ENCODE assay signal across 10 cellular contexts in the genomic region with DNA sequence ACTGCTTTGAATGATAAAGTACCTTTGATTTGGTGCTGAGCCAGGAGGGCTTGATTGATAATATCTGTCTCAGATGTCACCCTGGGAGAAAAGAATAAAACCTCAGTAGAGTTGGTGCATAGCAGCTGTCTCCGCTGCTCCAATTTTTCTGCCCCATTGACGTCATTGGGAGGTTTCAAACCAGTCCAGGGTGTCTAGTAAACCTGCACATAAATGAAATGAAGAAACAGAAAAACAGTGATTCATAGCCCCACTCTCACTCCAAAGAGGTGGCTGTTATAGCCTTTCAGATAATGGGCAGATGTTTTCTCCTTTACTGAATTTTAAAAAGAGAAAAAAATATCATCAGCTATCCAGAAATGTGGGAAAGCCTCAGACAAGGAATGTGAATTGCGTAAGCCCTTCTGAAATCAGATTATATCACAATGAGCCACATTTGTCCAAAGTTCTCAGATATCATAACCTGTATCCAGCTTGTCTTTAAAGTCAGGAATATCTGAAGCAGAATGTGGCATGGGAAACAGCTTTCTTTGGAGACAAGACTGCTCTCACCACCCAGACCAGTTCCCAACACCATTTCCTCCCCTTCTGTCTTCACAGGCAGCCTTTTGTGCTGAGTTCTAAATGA.
DNase-seq lines count a peak whose midpoint lies in the region; ATAC-seq and TF ChIP-seq lines count a peak whose summit lies in the region.
"Had no signal": no experiment of that assay in that cellular context is flagged by ENCODE, and none has a peak within 500 bp of the region (broad histone marks: within the 10 kb centered on the region; RNA-seq: fewer than 3 reads in every experiment).

No MANE protein-coding gene starts in this region.

- DNase-seq in HS-5 (ENCODE audit: low read depth) (peak; percentile 34), endothelial cell (ENCODE audit: low spot score) (no peak), upper lobe of right lung (no peak), NCI-H774 (lab: John Stamatoyannopoulos, UW) (no peak), NCI-H187 (lab: John Stamatoyannopoulos, UW) (no peak), NCI-H524 treated with DMSO at 0.1 percent for 48 hours (lab: John Stamatoyannopoulos, UW) (no peak)
- DNase-seq in T-helper 2 cell treated with Interferon-gamma antibody and Interleukin-4, amounts not matched to agents 5 μg/mL and 100 μg/mL, for 36 hours (ENCODE audit: low spot score), result peak; percentile 62
- peak; percentile 3 to 17 for DNase-seq in stimulated activated CD4-positive, alpha-beta T cell treated with anti-CD3 and anti-CD28 coated beads, Interleukin-4, amount 100 ng/mL, for 4 hours

- ATAC-seq in upper lobe of right lung, result no peak

- H3K36me3 ChIP-seq in upper lobe of right lung, result no peaks in the 10 kb centered on the region
- H3K36me3 ChIP-seq: neutrophil had no signal

- H3K27ac Mint-ChIP-seq in T-helper 2 cell treated with Interferon-gamma antibody and Interleukin-4, amounts not matched to agents 5 μg/mL and 100 μg/mL, for 36 hours, result peak overlapping the region; percentile 52
- peak overlapping the region; percentile 92 for H3K27ac Mint-ChIP-seq in endothelial cell (ENCODE audit: unreplicated experiment)
- H3K27ac Mint-ChIP-seq: activated naive CD4-positive, alpha-beta T cell treated with anti-CD3 and anti-CD28 coated beads, Interleukin-2, amount 50 U/mL, for 24 hours had no signal

- TF ChIP-seq CTCF in endothelial cell (IDR thresholded peaks at IDR 0.05; ENCODE audit: unreplicated experiment), result no peak
- TF ChIP-seq CTCF in upper lobe of right lung (IDR thresholded peaks at IDR 0.05), result no peak

- H3K4me3 ChIP-seq in upper lobe of right lung, result no peak overlapping the region

- H3K36me3 Mint-ChIP-seq in T-helper 2 cell treated with Interferon-gamma antibody and Interleukin-4, amounts not matched to agents 5 μg/mL and 100 μg/mL, for 36 hours (ENCODE audit: low read depth), result peaks cover 2% of the 10 kb centered on the region
- no peaks in the 10 kb centered on the region for H3K36me3 Mint-ChIP-seq in endothelial cell (ENCODE audit: low read depth, unreplicated experiment)
- H3K36me3 Mint-ChIP-seq: activated naive CD4-positive, alpha-beta T cell treated with anti-CD3 and anti-CD28 coated beads, Interleukin-2, amount 50 U/mL, for 24 hours had no signal

- peaks cover 25% of the 10 kb centered on the region for H3K4me1 Mint-ChIP-seq in T-helper 2 cell treated with Interferon-gamma antibody and Interleukin-4, amounts not matched to agents 5 μg/mL and 100 μg/mL, for 36 hours (ENCODE audit: low read depth)
- H3K4me1 Mint-ChIP-seq in endothelial cell (ENCODE audit: unreplicated experiment), result peaks cover 25% of the 10 kb centered on the region

- H3K27ac ChIP-seq in upper lobe of right lung, result no peak overlapping the region
- H3K27ac ChIP-seq: neutrophil had no signal

- H3K27me3 Mint-ChIP-seq in T-helper 2 cell treated with Interferon-gamma antibody and Interleukin-4, amounts not matched to agents 5 μg/mL and 100 μg/mL, for 36 hours (ENCODE audit: low read depth), result peaks cover 5% of the 10 kb centered on the region
- no peaks in the 10 kb centered on the region for H3K27me3 Mint-ChIP-seq in endothelial cell (ENCODE audit: unreplicated experiment)

- H3K4me1 ChIP-seq in upper lobe of right lung, result no peaks in the 10 kb centered on the region

- H3K9me3 ChIP-seq in upper lobe of right lung, result no peaks in the 10 kb centered on the region
- H3K9me3 ChIP-seq: neutrophil had no signal

- H3K9me3 Mint-ChIP-seq in T-helper 2 cell treated with Interferon-gamma antibody and Interleukin-4, amounts not matched to agents 5 μg/mL and 100 μg/mL, for 36 hours, result no peaks in the 10 kb centered on the region
- no peaks in the 10 kb centered on the region for H3K9me3 Mint-ChIP-seq in endothelial cell (ENCODE audit: unreplicated experiment)
- H3K9me3 Mint-ChIP-seq: activated naive CD4-positive, alpha-beta T cell treated with anti-CD3 and anti-CD28 coated beads, Interleukin-2, amount 50 U/mL, for 24 hours had no signal

- H3K4me3 Mint-ChIP-seq in T-helper 2 cell treated with Interferon-gamma antibody and Interleukin-4, amounts not matched to agents 5 μg/mL and 100 μg/mL, for 36 hours, result peak overlapping the region; percentile 58
- H3K4me3 Mint-ChIP-seq in endothelial cell (ENCODE audit: unreplicated experiment), result no peak overlapping the region
- H3K4me3 Mint-ChIP-seq: activated naive CD4-positive, alpha-beta T cell treated with anti-CD3 and anti-CD28 coated beads, Interleukin-2, amount 50 U/mL, for 24 hours had no signal

- H3K27me3 ChIP-seq in upper lobe of right lung, result no peaks in the 10 kb centered on the region
- H3K27me3 ChIP-seq: neutrophil had no signal

- intact Hi-C loops in upper lobe of right lung (cut with DNase I), result no loop called here

Comparison
In these comparisons a context has a peak if more than half of its experiments do, and no peak if none do; other contexts are left out.
1. DNase-seq: peak in HS-5 (single experiment), T-helper 2 cell treated with Interferon-gamma antibody and Interleukin-4, amounts not matched to agents 5 μg/mL and 100 μg/mL, for 36 hours (single experiment) and stimulated activated CD4-positive, alpha-beta T cell treated with anti-CD3 and anti-CD28 coated beads, Interleukin-4, amount 100 ng/mL, for 4 hours (2 of 2); none in endothelial cell (single experiment), upper lobe of right lung (single experiment), NCI-H774 (single experiment), NCI-H187 (0 of 2) and NCI-H524 treated with DMSO at 0.1 percent for 48 hours (single experiment).